In genomic region chr19:33802001-33802400, GRCh38 we compare ENCODE assay signal across 18 cellular contexts. TPM values are rescaled to one million over a fixed set of nuclear protein-coding genes. Genes with fewer than 3 reads are reported as not detected.
DNase-seq lines count a peak whose midpoint lies in the region; ATAC-seq and TF ChIP-seq lines count a peak whose summit lies in the region.
"Had no signal": no experiment of that assay in that cellular context is flagged by ENCODE, and none has a peak within 500 bp of the region (broad histone marks: within the 10 kb centered on the region; RNA-seq: fewer than 3 reads in every experiment).

No MANE protein-coding gene starts in this region.

- H3K9me3 ChIP-seq in T-helper 17 cell (ENCODE audit: control insufficient read depth, low read length, poor library complexity, severe bottlenecking), result no peaks in the 10 kb centered on the region
- no peaks in the 10 kb centered on the region for H3K9me3 ChIP-seq in sigmoid colon

- H3K27ac ChIP-seq in sigmoid colon, result peak overlapping the region; percentile 1 to 97 (median 74)
- H3K27ac ChIP-seq: 22Rv1, HL-60 had no signal

- no peak for ATAC-seq in Right ventricle myocardium inferior
- ATAC-seq in T-helper 17 cell, result no peak
- ATAC-seq in GM21528 (IDR thresholded peaks at IDR 0.05; ENCODE audit: low FRiP score, unreplicated experiment), result no peak
- ATAC-seq in HG03095 (IDR thresholded peaks at IDR 0.05; ENCODE audit: unreplicated experiment), result no peak
- no peak for ATAC-seq in GM21526 (IDR thresholded peaks at IDR 0.05; ENCODE audit: low FRiP score, unreplicated experiment)
- ATAC-seq: GM12878 had no signal

- no peaks in the 10 kb centered on the region for H3K27me3 ChIP-seq in sigmoid colon

- H3K4me1 Mint-ChIP-seq in T-helper 17 cell (peaks cover 20% of the 10 kb centered on the region), endothelial cell (ENCODE audit: unreplicated experiment) (peaks cover 45% of the 10 kb centered on the region)

- no peak overlapping the region for H3K4me3 Mint-ChIP-seq in T-helper 17 cell
- H3K4me3 Mint-ChIP-seq in endothelial cell (ENCODE audit: unreplicated experiment), result peak overlapping the region; percentile 56
- H3K4me3 Mint-ChIP-seq: CD4-positive, alpha-beta T cell; H9 had no signal

- TF ChIP-seq CTCF in endothelial cell (IDR thresholded peaks at IDR 0.05; ENCODE audit: unreplicated experiment) (no peak), sigmoid colon (IDR thresholded peaks at IDR 0.05) (no peak)

- peaks cover 0 to 73% (median 62%) of the 10 kb centered on the region in 4 donors for H3K4me1 ChIP-seq in sigmoid colon

- intact Hi-C loops in Right ventricle myocardium inferior (cut with DNase I), result no loop called here
- intact Hi-C loops in cardiac septum (cut with DNase I), result no loop called here
- intact Hi-C loops in sigmoid colon (cut with DNase I), result no loop called here

- peaks cover 2 to 48% (median 25%) of the 10 kb centered on the region in 4 donors for H3K36me3 ChIP-seq in sigmoid colon

- TF ChIP-seq POLR2A in sigmoid colon (IDR thresholded peaks at IDR 0.05), result no peak

- H3K36me3 Mint-ChIP-seq in T-helper 17 cell (ENCODE audit: low read depth), result no peaks in the 10 kb centered on the region
- H3K36me3 Mint-ChIP-seq in endothelial cell (ENCODE audit: low read depth, unreplicated experiment), result peaks cover 44% of the 10 kb centered on the region

- H3K9me3 Mint-ChIP-seq in endothelial cell (ENCODE audit: unreplicated experiment), result no peaks in the 10 kb centered on the region
- H3K9me3 Mint-ChIP-seq: CD4-positive, alpha-beta T cell; H9 had no signal

- DNase-seq in Right ventricle myocardium inferior (ENCODE audit: missing footprints), result peak; percentile 57
- DNase-seq in cardiac septum (ENCODE audit: low spot score), result no peak
- DNase-seq in T-helper 17 cell, result no peak
- no peak for DNase-seq in endothelial cell (ENCODE audit: low spot score)
- DNase-seq in sigmoid colon, result no peak
- DNase-seq: AML-193; C1 segment of cervical spinal cord; Calu3; CD4-positive, alpha-beta T cell; DMS79; GOT3; H9 had no signal

- 88 to 91% methylated on average over 10 of the region's 10 CpGs for WGBS in sigmoid colon, 2 donors

- no peak overlapping the region for H3K4me3 ChIP-seq in sigmoid colon
- H3K4me3 ChIP-seq: GM12878 had no signal

- H3K27me3 Mint-ChIP-seq in T-helper 17 cell (no peaks in the 10 kb centered on the region), endothelial cell (ENCODE audit: unreplicated experiment) (peaks cover 10% of the 10 kb centered on the region)

- peak overlapping the region; percentile 62 for H3K27ac Mint-ChIP-seq in T-helper 17 cell
- no peak overlapping the region for H3K27ac Mint-ChIP-seq in endothelial cell (ENCODE audit: unreplicated experiment)
- H3K27ac Mint-ChIP-seq: CD4-positive, alpha-beta T cell had no signal

- no peak for TF ChIP-seq EP300 in sigmoid colon (IDR thresholded peaks at IDR 0.05)

RNA-seq across cellular contexts. Expression of gene KCTD15, which starts 5.3 kb away (rescaled TPM):
- total RNA-seq in Right ventricle myocardium inferior (10.1 TPM), cardiac septum (20.2 TPM), T-helper 17 cell (10 to 100 TPM; 13.8 to 15.1 TPM), endothelial cell (ENCODE audit: unreplicated experiment) (81.1 TPM), sigmoid colon (100 to 1,000 TPM in 1 of 4 donors, 10 to 100 TPM in 3; 52.8 to 132 (median 75.8) TPM)
- 10 to 100 TPM in 1 of 3 donors, 1 to 10 TPM in 2; 3.0 to 13.9 (median 4.2) TPM for polyA plus RNA-seq in sigmoid colon
- total RNA-seq: GM12878 had no signal
- polyA plus RNA-seq: GM12878 had no signal
